ENCODE assay signal across 8 cellular contexts in genomic region chr2:131492418-131493198, GRCh38. TPM values are rescaled to one million over a fixed set of nuclear protein-coding genes. Genes with fewer than 3 reads are reported as not detected.
A peak's percentile ranks its signal among the peaks of the same experiment; 100 is the strongest.
DNase-seq lines count a peak whose midpoint lies in the region; TF ChIP-seq lines count a peak whose summit lies in the region.

No MANE protein-coding gene starts in this region.

- no peak for TF ChIP-seq POLR2A in stomach (IDR thresholded peaks at IDR 0.05)

- peak overlapping the region; percentile 94 for H3K27ac Mint-ChIP-seq in neural crest cell (ENCODE audit: unreplicated experiment)

- H3K27me3 ChIP-seq in MG63 (no peaks in the 10 kb centered on the region), stomach (no peaks in the 10 kb centered on the region)

- no peaks in the 10 kb centered on the region for H3K36me3 Mint-ChIP-seq in neural crest cell (ENCODE audit: low read depth)

- H3K36me3 ChIP-seq in MG63 (peaks cover 14% of the 10 kb centered on the region), stomach (peaks cover 0 to 5% (median 0%) of the 10 kb centered on the region in 4 donors)

- peaks cover 21% of the 10 kb centered on the region for H3K4me1 Mint-ChIP-seq in neural crest cell

- intact Hi-C loops in stomach (cut with DNase I; ENCODE audit: low total_unique reads), result no loop called here

- no peaks in the 10 kb centered on the region for H3K9me3 ChIP-seq in MG63
- H3K9me3 ChIP-seq in stomach, result no peaks in the 10 kb centered on the region

- peak overlapping the region; percentile 96 for H3K4me3 Mint-ChIP-seq in neural crest cell

- H3K27me3 Mint-ChIP-seq in neural crest cell (ENCODE audit: low read depth), result no peaks in the 10 kb centered on the region

- no peak for TF ChIP-seq EP300 in stomach (IDR thresholded peaks at IDR 0.05)

- H3K4me1 ChIP-seq in stomach, result peaks cover 15 to 55% (median 37%) of the 10 kb centered on the region in 4 donors

- TF ChIP-seq CTCF in foreskin fibroblast (IDR thresholded peaks at IDR 0.05; ENCODE audit: low read depth, low read length) (peak; percentile 80), neural crest cell (conservative IDR thresholded peaks at IDR 0.05) (peak; percentile 89), stomach (IDR thresholded peaks at IDR 0.05) (peak in 5 of 7 experiments; percentile 65 to 94 (median 77))

- WGBS in stomach, 5 donors, result 0 to 1% (median 0%) methylated on average over 4 to 79 of the region's 79 CpGs

- peak overlapping the region; percentile 89 to 95 (median 93) for H3K27ac ChIP-seq in stomach

- H3K9me3 Mint-ChIP-seq in neural crest cell, result no peaks in the 10 kb centered on the region

- H3K4me3 ChIP-seq in MG63, result peak overlapping the region; percentile 95
- H3K4me3 ChIP-seq in foreskin fibroblast (ENCODE audit: low read depth in 1 of 2, low read length in 2 of 2), result peak overlapping the region; percentile 82 to 91
- peak overlapping the region; percentile 74 to 94 (median 86) for H3K4me3 ChIP-seq in stomach

- DNase-seq in GM03348 (ENCODE audit: low spot score), result peak; percentile 100
- DNase-seq in HCEC 1CT, result peak; percentile 83
- DNase-seq in MG63, result peak; percentile 90
- peak; percentile 94 to 95 for DNase-seq in SHP77 (lab: John Stamatoyannopoulos, UW)
- peak; percentile 86 for DNase-seq in activated gamma-delta T cell (lab: John Stamatoyannopoulos, UW)
- peak; percentile 82 to 94 for DNase-seq in foreskin fibroblast
- DNase-seq in neural crest cell (ENCODE audit: low read depth, low spot score), result peak; percentile 83
- DNase-seq in stomach, result peak; percentile 93

RNA-seq across cellular contexts. Expression of gene MZT2A, which starts 0.4 kb away (rescaled TPM):
- 149 and 245 TPM in 2 replicates for total RNA-seq in MG63 (2014; rRNA removed; shearing (Covaris generic); ENCODE audit: low replicate concordance)
- 114 TPM in 2 replicates for total RNA-seq in neural crest cell
- total RNA-seq in stomach, result 100 to 1,000 TPM in 1 of 5 donors, 10 to 100 TPM in 3, not detected in 1; 11.6 to 187 (median 73.8) TPM
- polyA plus RNA-seq in stomach, result 100 to 1,000 TPM; 123 to 231 (median 152) TPM

RNA-seq across cellular contexts. Expression of gene TUBA3D, which starts 16.7 kb away (rescaled TPM):
- not detected in 2 replicates for total RNA-seq in MG63 (2014; rRNA removed; shearing (Covaris generic); ENCODE audit: low replicate concordance)
- total RNA-seq in neural crest cell (not detected in 2 replicates), stomach (not detected)
- polyA plus RNA-seq in stomach, result under 1 TPM in 1 of 3 donors, not detected in 2; 0.92 TPM

RNA-seq across cellular contexts. Expression of gene CCDC74A, which starts 35.1 kb away (rescaled TPM):
- 2.7 and 6.5 TPM in 2 replicates for total RNA-seq in MG63 (2014; rRNA removed; shearing (Covaris generic); ENCODE audit: low replicate concordance)
- 24.0 and 25.5 TPM in 2 replicates for total RNA-seq in neural crest cell
- 1 to 10 TPM in 3 of 5 donors, under 1 TPM in 1, not detected in 1; 0.45 to 5.3 (median 2.5) TPM for total RNA-seq in stomach
- 1 to 10 TPM; 2.5 to 7.3 (median 6.0) TPM for polyA plus RNA-seq in stomach

Comparison
In these comparisons a context has a peak if more than half of its experiments do, and no peak if none do; other contexts are left out.
1. Peak in every context shown above with its lines: DNase-seq, H3K4me3 ChIP-seq and H3K27ac ChIP-seq.